Comparison of ENCODE assay signal across 19 cellular contexts in genomic region chr1:197284972-197285371, GRCh38.
"Had no signal": no experiment of that assay in that cellular context is flagged by ENCODE, and none has a peak within 500 bp of the region (broad histone marks: within the 10 kb centered on the region; RNA-seq: fewer than 3 reads in every experiment).

No MANE protein-coding gene starts in this region.

- H3K79me2 ChIP-seq: parathyroid adenoma had no signal

- H3K9ac ChIP-seq: parathyroid adenoma had no signal

- H3K36me3 ChIP-seq: cardiac muscle cell, right lobe of liver, stomach, transverse colon, vagina had no signal

- H3K4me1 ChIP-seq: parathyroid adenoma, right lobe of liver, stomach, transverse colon, vagina had no signal

- H3K9me3 ChIP-seq: body of pancreas, right lobe of liver, stomach, transverse colon, vagina had no signal

- H3K4me3 ChIP-seq: body of pancreas, cardiac muscle cell, right lobe of liver, skin epidermis, stomach, transverse colon, vagina had no signal

- DNase-seq: activated CD4-positive, alpha-beta memory T cell treated with anti-CD3 and anti-CD28 coated beads, Interleukin-2, amount 10 ng/mL, durations not matched to agents 7 days and 5 days; activated effector memory CD4-positive, alpha-beta T cell treated with Interleukin-2 at 50 U/mL for 16 hours; activated naive CD4-positive, alpha-beta T cell treated with anti-CD3 and anti-CD28 coated beads, Interleukin-2, amount 10 ng/mL, durations not matched to agents 7 days and 5 days; activated T-cell treated with anti-CD3 and anti-CD28 coated beads, Interleukin-2, amount 50 U/mL, for 72 hours; anterior cingulate cortex; effector CD4-positive, alpha-beta T cell; left colon; mesenchymal stem cell; nucleus accumbens; right lobe of liver; stimulated activated CD4-positive, alpha-beta T cell treated with anti-CD3 and anti-CD28 coated beads, Interleukin-2, amount 100 ng/mL, for 24 hours; stomach; transverse colon had no signal

- ATAC-seq: activated T-cell treated with anti-CD3 and anti-CD28 coated beads, Interleukin-2, amount 50 U/mL, for 72 hours; left colon; right lobe of liver; stimulated activated effector memory CD8-positive, alpha-beta T cell treated with anti-CD3 and anti-CD28 coated beads, Interleukin-12 subunit alpha, Interleukin-12 subunit beta, amount 100 ng/mL, for 72 hours had no signal

- H3K27me3 ChIP-seq: body of pancreas, cardiac muscle cell, right lobe of liver, stomach, transverse colon, vagina had no signal

- H2AFZ ChIP-seq: parathyroid adenoma had no signal

- H3K27ac ChIP-seq: cardiac muscle cell, parathyroid adenoma, right lobe of liver, skin epidermis, stomach, transverse colon, vagina had no signal
